ENCODE assay signal across 12 cellular contexts in the genomic region with DNA sequence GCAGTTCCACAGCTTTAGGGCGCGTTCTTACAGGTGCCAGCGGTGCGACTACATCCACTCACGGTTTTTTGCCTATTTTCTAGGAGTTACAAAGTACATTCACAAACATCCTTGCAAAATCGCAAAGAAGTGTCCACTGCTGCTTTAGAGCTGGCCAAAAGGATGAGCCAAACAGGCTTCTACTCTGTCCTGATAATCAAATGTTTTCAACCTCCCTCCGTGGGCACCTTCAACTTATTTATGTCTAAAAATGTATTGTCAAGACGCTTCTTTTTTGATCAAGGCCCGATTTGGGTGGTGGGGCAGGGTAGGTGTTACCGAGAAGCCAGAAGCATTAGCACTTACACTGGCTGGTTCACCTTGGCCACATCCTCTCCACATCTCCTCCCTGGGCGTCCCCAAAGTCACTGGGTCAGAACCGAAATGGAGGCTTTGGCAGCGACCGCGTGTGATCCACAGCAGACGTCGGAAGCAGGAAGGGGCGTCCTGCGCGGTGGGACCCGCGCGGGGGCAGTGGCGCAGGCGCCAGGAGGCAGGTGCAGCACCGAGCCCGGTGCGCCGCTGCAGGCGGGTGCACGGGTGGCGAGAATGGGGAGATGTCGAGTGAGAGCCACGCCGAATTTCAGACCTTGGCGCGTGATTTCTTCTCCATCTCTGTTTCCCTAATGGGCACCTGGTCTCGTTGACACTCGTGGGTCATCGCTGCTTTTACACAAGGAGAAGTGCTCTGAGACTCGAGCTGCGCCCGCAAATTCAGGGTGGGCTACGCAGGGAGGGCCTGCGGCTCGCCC. TPM values are rescaled to one million over a fixed set of nuclear protein-coding genes. Genes with fewer than 3 reads are reported as not detected.
DNase-seq lines count a peak whose midpoint lies in the region; ATAC-seq and TF ChIP-seq lines count a peak whose summit lies in the region.
"Had no signal": no experiment of that assay in that cellular context is flagged by ENCODE, and none has a peak within 500 bp of the region (broad histone marks: within the 10 kb centered on the region; RNA-seq: fewer than 3 reads in every experiment).

No MANE protein-coding gene starts in this region.

- H3K4me1 Mint-ChIP-seq in activated B cell treated with CpG ODN at 0.5 μM for 24 hours, result peaks cover 35% of the 10 kb centered on the region

- no peak for TF ChIP-seq EP300 in tibial nerve (IDR thresholded peaks at IDR 0.05)

- H3K36me3 ChIP-seq in H7 (replicated peaks; ENCODE audit: control insufficient read depth, insufficient read depth, low read length), result no peaks in the 10 kb centered on the region
- H3K36me3 ChIP-seq in osteoblast (ENCODE audit: insufficient read depth, low read length), result no peaks in the 10 kb centered on the region
- H3K36me3 ChIP-seq in tibial nerve, result peaks cover 0 to 8% (median 0%) of the 10 kb centered on the region in 3 donors

- H3K27me3 ChIP-seq in H7 (ENCODE audit: control insufficient read depth, insufficient read depth, low read length), result peaks cover 96% of the 10 kb centered on the region
- H3K27me3 ChIP-seq in osteoblast (ENCODE audit: insufficient read depth, low read length), result peaks cover 52% of the 10 kb centered on the region
- peaks cover 6 to 100% of the 10 kb centered on the region in 2 donors for H3K27me3 ChIP-seq in tibial nerve

- H3K4me3 ChIP-seq in H7 (ENCODE audit: insufficient read depth, low read depth, low read length) (no peak overlapping the region), osteoblast (ENCODE audit: insufficient read depth, low read length) (no peak overlapping the region), tibial nerve (no peak overlapping the region)

- CTCF ChIA-PET in activated B cell treated with CpG ODN at 0.5 μM for 24 hours (lab: Charles Lee), result no interaction called here

- TF ChIP-seq CTCF in activated B cell treated with CpG ODN at 0.5 μM for 24 hours (IDR thresholded peaks at IDR 0.05) (no peak), osteoblast (IDR thresholded peaks at IDR 0.05; ENCODE audit: extremely low read depth, low read depth, low read length) (no peak), tibial nerve (IDR thresholded peaks at IDR 0.05) (no peak), GM13976 (IDR thresholded peaks at IDR 0.05; ENCODE audit: borderline replicate concordance, control extremely low read depth, extremely low read depth, insufficient read depth, missing control alignments) (no peak)

- H3K27me3 Mint-ChIP-seq in activated B cell treated with CpG ODN at 0.5 μM for 24 hours, result peaks cover 82% of the 10 kb centered on the region

- no peak for TF ChIP-seq POLR2A in tibial nerve (IDR thresholded peaks at IDR 0.05)

- 5 to 8% methylated on average over 29 to 37 of the region's 46 CpGs for WGBS in tibial nerve, 2 donors

- H3K9me3 Mint-ChIP-seq in activated B cell treated with CpG ODN at 0.5 μM for 24 hours, result peaks cover 4% of the 10 kb centered on the region

- H3K4me1 ChIP-seq in osteoblast (ENCODE audit: insufficient read depth, low read length) (no peaks in the 10 kb centered on the region), tibial nerve (peaks cover 0 to 48% (median 0%) of the 10 kb centered on the region in 4 donors)

- H3K9me3 ChIP-seq in osteoblast (ENCODE audit: low read depth, low read length) (peaks cover 9% of the 10 kb centered on the region), tibial nerve (peaks cover 0 to 23% (median 8%) of the 10 kb centered on the region in 4 donors)

- DNase-seq in NCI-H1092 treated with DMSO at 0.1 percent for 48 hours (lab: John Stamatoyannopoulos, UW) (peak; percentile 29), NCI-H1092 (lab: John Stamatoyannopoulos, UW) (no peak), H7 (peak; percentile 60), activated B cell treated with CpG ODN at 0.5 μM for 24 hours (no peak), osteoblast (ENCODE audit: insufficient read length, low spot score, missing footprints) (peak; percentile 80), NCI-H2081 (lab: John Stamatoyannopoulos, UW) (no peak), tibial nerve (ENCODE audit: low spot score in 2 of 2) (no peak), GM13976 (ENCODE audit: low spot score) (no peak)
- DNase-seq: activated CD4-positive, alpha-beta memory T cell treated with anti-CD3 and anti-CD28 coated beads for 36 hours; aorta; NCI-H82 had no signal

- in situ Hi-C loops in GM13976 (cut with MboI; ENCODE audit: low sequenced_read_pairs, unreplicated experiment), result no loop called here

- no peak overlapping the region for H2AFZ ChIP-seq in osteoblast (ENCODE audit: low read length)

- ATAC-seq in activated B cell treated with CpG ODN at 0.5 μM for 24 hours (ENCODE audit: low read depth), result peak; percentile 25
- ATAC-seq: HCT116 had no signal

- no peaks in the 10 kb centered on the region for H3K79me2 ChIP-seq in osteoblast (ENCODE audit: insufficient read depth, low read length)

- no peak overlapping the region for H3K27ac Mint-ChIP-seq in activated B cell treated with CpG ODN at 0.5 μM for 24 hours
- H3K27ac Mint-ChIP-seq: activated CD4-positive, alpha-beta memory T cell treated with anti-CD3 and anti-CD28 coated beads for 36 hours had no signal

- no peak overlapping the region for H3K4me2 ChIP-seq in osteoblast (ENCODE audit: insufficient read depth, low read length)

- intact Hi-C loops in activated B cell treated with CpG ODN at 0.5 μM for 24 hours (cut with micrococcal nuclease), result no loop called here

- H3K4me3 Mint-ChIP-seq in activated B cell treated with CpG ODN at 0.5 μM for 24 hours, result peak overlapping the region; percentile 62

- H4K20me1 ChIP-seq in osteoblast (ENCODE audit: insufficient read depth, low read length), result no peaks in the 10 kb centered on the region

- POLR2A ChIA-PET in activated B cell treated with CpG ODN at 0.5 μM for 24 hours (lab: Charles Lee), result interaction anchor here (1.0 kb wide), 1 partner anchor 44 kb away, joined by 3 read pairs; no protein-coding TSS in a partner anchor

- no peak overlapping the region for H3K27ac ChIP-seq in osteoblast (ENCODE audit: low read depth, low read length)
- no peak overlapping the region for H3K27ac ChIP-seq in tibial nerve

- no peaks in the 10 kb centered on the region for H3K36me3 Mint-ChIP-seq in activated B cell treated with CpG ODN at 0.5 μM for 24 hours (ENCODE audit: low read depth)

RNA-seq across cellular contexts. Expression of a gene that starts 16.9 kb away (rescaled TPM):
- total RNA-seq in H7 (2014; rRNA removed; shearing (Covaris generic)), result 0.52 and 0.76 TPM in 2 replicates
- total RNA-seq in activated B cell treated with CpG ODN at 0.5 μM for 24 hours (not detected in 2 replicates), osteoblast (0.72 and 1.2 TPM in 2 replicates), tibial nerve (under 1 TPM in 3 of 4 donors, not detected in 1; 0.22 to 0.84 (median 0.30) TPM)
- total RNA-seq: activated CD4-positive, alpha-beta memory T cell treated with anti-CD3 and anti-CD28 coated beads for 36 hours had no signal

RNA-seq across cellular contexts. Expression of a gene that starts 43.2 kb away (rescaled TPM):
- 27.7 and 32.4 TPM in 2 replicates for total RNA-seq in H7 (2014; rRNA removed; shearing (Covaris generic))
- 16.0 and 16.9 TPM in 2 replicates for total RNA-seq in activated B cell treated with CpG ODN at 0.5 μM for 24 hours
- total RNA-seq in osteoblast, result 12.3 and 13.3 TPM in 2 replicates
- 10 to 100 TPM; 18.3 to 32.2 (median 28.5) TPM for total RNA-seq in tibial nerve

Comparison
In these comparisons a context has a peak if more than half of its experiments do, and no peak if none do; other contexts are left out.
1. DNase-seq: peak in NCI-H1092 treated with DMSO at 0.1 percent for 48 hours (single experiment), H7 (single experiment) and osteoblast (single experiment); none in NCI-H1092 (single experiment), activated B cell treated with CpG ODN at 0.5 μM for 24 hours (single experiment), NCI-H2081 (0 of 2), tibial nerve (0 of 2) and GM13976 (single experiment).